Comparison of ENCODE assay signal across 8 cellular contexts in genomic region chrX:149630681-149631292, GRCh38. TPM values are rescaled to one million over a fixed set of nuclear protein-coding genes. Genes with fewer than 3 reads are reported as not detected.
DNase-seq lines count a peak whose midpoint lies in the region; ATAC-seq and TF ChIP-seq lines count a peak whose summit lies in the region.

No MANE protein-coding gene starts in this region.

- H3K4me1 ChIP-seq in OCI-LY3 (ENCODE audit: low read length): peaks cover 7% of the 10 kb centered on the region; the same call in 1 of the 2 replicates
- peaks cover 2 to 4% of the 10 kb centered on the region in 2 donors for H3K4me1 ChIP-seq in lung (ENCODE audit: control insufficient read depth in 2 of 2, insufficient read depth in 2 of 2, low read length in 2 of 2)
- H3K4me1 ChIP-seq in thyroid gland: peaks cover 0 to 8% of the 10 kb centered on the region in 2 donors

- no peak for DNase-seq in activated CD4-positive, alpha-beta T cell treated with anti-CD3 and anti-CD28 coated beads, Interleukin-2, amount 10 ng/mL, durations not matched to agents 7 days and 5 days
- DNase-seq in activated CD4-positive, alpha-beta T cell treated with anti-CD3 and anti-CD28 coated beads, Interleukin-2, amount 50 U/mL, for 48 hours: no peak
- DNase-seq in dermis blood vessel endothelial cell: peak; percentile 49
- DNase-seq in lung (ENCODE audit: low spot score): no peak
- peak; percentile 8 to 14 for DNase-seq in thyroid gland
- DNase-seq in stimulated activated CD4-positive, alpha-beta T cell treated with anti-CD3 and anti-CD28 coated beads, Interleukin-15, amount 100 ng/mL, for 24 hours: no peak
- DNase-seq in SKM-1 (lab: John Stamatoyannopoulos, UW; ENCODE audit: unreplicated experiment): no peak

- 9 to 33% methylated on average over 13 to 17 of the region's 17 CpGs for WGBS in lung, 2 donors
- 2 to 3% methylated on average over 16 to 17 of the region's 17 CpGs for WGBS in thyroid gland, 2 donors

- H3K36me3 ChIP-seq in OCI-LY3 (replicated peaks; ENCODE audit: low read depth, low read length) (no peaks in the 10 kb centered on the region), lung (ENCODE audit: control insufficient read depth in 2 of 2, insufficient read depth in 2 of 2, low read length in 2 of 2) (no peaks in the 10 kb centered on the region), thyroid gland (no peaks in the 10 kb centered on the region)

- ATAC-seq in lung (ENCODE audit: insufficient read depth, low FRiP score): no peak

- H3K9me3 ChIP-seq in OCI-LY3 (ENCODE audit: insufficient read depth, low read length) (no peaks in the 10 kb centered on the region), lung (ENCODE audit: control insufficient read depth in 2 of 2, insufficient read depth in 1 of 2, low read length in 1 of 2) (peaks cover 0 to 7% of the 10 kb centered on the region in 2 donors), thyroid gland (no peaks in the 10 kb centered on the region)

- no peak overlapping the region for H2AFZ ChIP-seq in OCI-LY3 (ENCODE audit: low read depth, low read length)

- POLR2A ChIA-PET in activated CD4-positive, alpha-beta T cell treated with anti-CD3 and anti-CD28 coated beads, Interleukin-2, amount 10 ng/mL, durations not matched to agents 7 days and 5 days (lab: Charles Lee): no interaction called here

- H3K27me3 ChIP-seq in OCI-LY3 (ENCODE audit: low read depth, low read length) (peaks cover 6% of the 10 kb centered on the region; the same call in 1 of the 2 replicates), lung (ENCODE audit: control insufficient read depth, insufficient read depth) (peaks cover 2% of the 10 kb centered on the region), thyroid gland (no peaks in the 10 kb centered on the region)

- H3K27ac ChIP-seq in OCI-LY3 (ENCODE audit: low read length) (no peak overlapping the region), lung (ENCODE audit: low read depth in 1 of 2, low read length in 1 of 2) (peak overlapping the region; percentile 69 to 74), thyroid gland (peak overlapping the region in 2 of 3 donors; percentile 36 to 38)

- peaks cover 47% of the 10 kb centered on the region for H3K79me2 ChIP-seq in OCI-LY3 (ENCODE audit: low read length)

- peaks cover 32% of the 10 kb centered on the region for H3K4me1 Mint-ChIP-seq in activated CD4-positive, alpha-beta T cell treated with anti-CD3 and anti-CD28 coated beads, Interleukin-2, amount 10 ng/mL, durations not matched to agents 7 days and 5 days

- H4K20me1 ChIP-seq in OCI-LY3 (ENCODE audit: insufficient read depth, low read length): peaks cover 22% of the 10 kb centered on the region

- CTCF ChIA-PET in activated CD4-positive, alpha-beta T cell treated with anti-CD3 and anti-CD28 coated beads, Interleukin-2, amount 10 ng/mL, durations not matched to agents 7 days and 5 days (lab: Charles Lee): no interaction called here

- peak overlapping the region; percentile 96 for H3K4me2 ChIP-seq in OCI-LY3 (ENCODE audit: low read length)

- no peaks in the 10 kb centered on the region for H3K9me3 Mint-ChIP-seq in activated CD4-positive, alpha-beta T cell treated with anti-CD3 and anti-CD28 coated beads, Interleukin-2, amount 10 ng/mL, durations not matched to agents 7 days and 5 days

- no peaks in the 10 kb centered on the region for H3K27me3 Mint-ChIP-seq in activated CD4-positive, alpha-beta T cell treated with anti-CD3 and anti-CD28 coated beads, Interleukin-2, amount 10 ng/mL, durations not matched to agents 7 days and 5 days

- H3K4me3 Mint-ChIP-seq in activated CD4-positive, alpha-beta T cell treated with anti-CD3 and anti-CD28 coated beads, Interleukin-2, amount 10 ng/mL, durations not matched to agents 7 days and 5 days: peak overlapping the region; percentile 90

- intact Hi-C loops in thyroid gland (cut with DNase I): no loop called here

- TF ChIP-seq CTCF in OCI-LY3 (IDR thresholded peaks at IDR 0.05; ENCODE audit: low read depth, low read length) (no peak), lung (IDR thresholded peaks at IDR 0.05; ENCODE audit: control extremely low read depth, extremely low read depth) (no peak), thyroid gland (IDR thresholded peaks at IDR 0.05) (peak in 1 of 6 experiments; percentile 22)

- H3K9ac ChIP-seq in OCI-LY3 (ENCODE audit: low read length): peak overlapping the region; percentile 78

- TF ChIP-seq POLR2A in thyroid gland (IDR thresholded peaks at IDR 0.05): no peak

- H3K4me3 ChIP-seq in OCI-LY3 (ENCODE audit: low read length): peak overlapping the region; percentile 98
- H3K4me3 ChIP-seq in lung: peak overlapping the region; percentile 75
- H3K4me3 ChIP-seq in thyroid gland (replicated peaks in 1 of 3): peak overlapping the region; percentile 15 to 49 (median 42)

- H3K27ac Mint-ChIP-seq in activated CD4-positive, alpha-beta T cell treated with anti-CD3 and anti-CD28 coated beads, Interleukin-2, amount 10 ng/mL, durations not matched to agents 7 days and 5 days: peak overlapping the region; percentile 85

- peaks cover 2% of the 10 kb centered on the region for H3K36me3 Mint-ChIP-seq in activated CD4-positive, alpha-beta T cell treated with anti-CD3 and anti-CD28 coated beads, Interleukin-2, amount 10 ng/mL, durations not matched to agents 7 days and 5 days (ENCODE audit: low read depth)

RNA-seq across cellular contexts. Expression of gene TMEM185A, which starts 0.8 kb away (rescaled TPM):
- 10 to 100 TPM; 15.8 to 16.8 TPM for total RNA-seq in activated CD4-positive, alpha-beta T cell treated with anti-CD3 and anti-CD28 coated beads, Interleukin-2, amount 10 ng/mL, durations not matched to agents 7 days and 5 days
- total RNA-seq in dermis blood vessel endothelial cell (17.1 and 17.9 TPM in 2 replicates), lung (10 to 100 TPM; 16.6 to 23.8 TPM), thyroid gland (10 to 100 TPM; 11.7 to 16.1 (median 13.2) TPM)
- 10 to 100 TPM in 1 of 2 donors, 1 to 10 TPM in 1; 8.7 to 11.3 TPM for polyA plus RNA-seq in lung

RNA-seq across cellular contexts. Expression of gene HSFX2, which starts 35.7 kb away (rescaled TPM):
- total RNA-seq in activated CD4-positive, alpha-beta T cell treated with anti-CD3 and anti-CD28 coated beads, Interleukin-2, amount 10 ng/mL, durations not matched to agents 7 days and 5 days: under 1 TPM in 1 of 2 experiments, not detected in 1; 0.35 TPM
- total RNA-seq in dermis blood vessel endothelial cell (0.37 TPM in 1 of 2 replicates, not detected in the other), lung (under 1 TPM in 1 of 2 donors, not detected in 1; 0.31 TPM), thyroid gland (under 1 TPM in 1 of 4 donors, not detected in 3; 0.81 TPM)
- under 1 TPM; 0.41 to 0.61 TPM for polyA plus RNA-seq in lung

RNA-seq across cellular contexts. Expression of gene MAGEA9B, which starts 43.5 kb away (rescaled TPM):
- not detected for total RNA-seq in activated CD4-positive, alpha-beta T cell treated with anti-CD3 and anti-CD28 coated beads, Interleukin-2, amount 10 ng/mL, durations not matched to agents 7 days and 5 days
- total RNA-seq in dermis blood vessel endothelial cell: not detected in 2 replicates
- total RNA-seq in lung: not detected
- polyA plus RNA-seq in lung: not detected
- total RNA-seq in thyroid gland: not detected

Comparison
In these comparisons a context has a peak if more than half of its experiments do, and no peak if none do; other contexts are left out.
1. DNase-seq: peak in dermis blood vessel endothelial cell (single experiment) and thyroid gland (2 of 2); none in activated CD4-positive, alpha-beta T cell treated with anti-CD3 and anti-CD28 coated beads, Interleukin-2, amount 10 ng/mL, durations not matched to agents 7 days and 5 days (single experiment), activated CD4-positive, alpha-beta T cell treated with anti-CD3 and anti-CD28 coated beads, Interleukin-2, amount 50 U/mL, for 48 hours (0 of 2), lung (single experiment), stimulated activated CD4-positive, alpha-beta T cell treated with anti-CD3 and anti-CD28 coated beads, Interleukin-15, amount 100 ng/mL, for 24 hours (single experiment) and SKM-1 (single experiment).
2. H3K4me3 ChIP-seq: peak in every context shown above with its lines; median percentile 98 in OCI-LY3; 75 in lung; 42 in thyroid gland.